ENCODE assay signal across 13 cellular contexts in the genomic region with DNA sequence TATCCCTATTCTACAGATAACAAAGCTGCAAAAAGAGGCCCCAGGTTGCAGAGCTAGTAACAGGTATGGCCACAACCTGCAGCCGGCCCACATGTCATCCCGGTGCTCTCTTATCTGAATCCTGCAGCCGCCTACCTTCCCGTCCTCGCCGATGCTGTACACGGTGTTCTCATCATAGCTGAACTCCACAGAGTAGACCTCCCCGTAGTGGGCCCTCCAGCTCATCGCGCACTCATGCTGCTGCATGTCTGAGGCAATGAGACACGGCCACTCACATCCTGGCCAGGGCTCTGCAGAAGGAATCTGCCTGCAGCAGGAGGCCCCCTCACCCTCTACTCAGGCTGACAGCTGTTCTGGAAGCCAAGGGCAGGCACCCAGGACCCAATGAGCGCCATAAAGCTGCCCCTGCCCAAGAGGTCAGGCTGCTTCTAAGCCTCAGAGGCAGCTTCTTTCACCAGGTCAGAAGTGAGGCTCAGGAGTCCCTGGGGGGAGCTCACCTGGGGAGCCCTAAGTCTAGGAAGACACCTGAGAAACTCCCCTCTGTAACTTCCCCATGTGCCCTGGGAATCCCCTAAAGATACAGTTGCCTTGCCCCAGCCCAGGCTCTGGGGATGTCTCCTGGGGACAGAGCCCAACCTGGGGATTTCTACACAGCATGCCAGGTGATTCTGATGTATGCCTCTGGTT. TPM values are rescaled to one million over a fixed set of nuclear protein-coding genes. Genes with fewer than 3 reads are reported as not detected.
DNase-seq lines count a peak whose midpoint lies in the region; ATAC-seq and TF ChIP-seq lines count a peak whose summit lies in the region.
"Had no signal": no experiment of that assay in that cellular context is flagged by ENCODE, and none has a peak within 500 bp of the region (broad histone marks: within the 10 kb centered on the region; RNA-seq: fewer than 3 reads in every experiment).

No MANE protein-coding gene starts in this region.

- no peaks in the 10 kb centered on the region for H3K4me1 ChIP-seq in lower lobe of right lung
- H3K4me1 ChIP-seq in MM.1S (ENCODE audit: low read length), result no peaks in the 10 kb centered on the region

- H3K27ac ChIP-seq in lower lobe of right lung (no peak overlapping the region), MM.1S (ENCODE audit: low read length) (no peak overlapping the region)

- H3K9ac ChIP-seq in MM.1S (ENCODE audit: low read length), result no peak overlapping the region

- H3K27me3 ChIP-seq in lower lobe of right lung (ENCODE audit: low read depth), result no peaks in the 10 kb centered on the region
- no peaks in the 10 kb centered on the region for H3K27me3 ChIP-seq in MM.1S (replicated peaks; ENCODE audit: insufficient read depth, low read length)

- H3K9me2 ChIP-seq in MM.1S (replicated peaks; ENCODE audit: insufficient read depth, low read length), result no peaks in the 10 kb centered on the region

- no peaks in the 10 kb centered on the region for H3K4me1 Mint-ChIP-seq in CD14-positive monocyte

- H3F3A ChIP-seq in MM.1S (ENCODE audit: insufficient read depth, low read length), result no peaks in the 10 kb centered on the region

- DNase-seq in CD14-positive monocyte (ENCODE audit: low spot score), result peak; percentile 35
- DNase-seq in amniotic epithelial cell (ENCODE audit: low read depth), result peak; percentile 62
- no peak for DNase-seq in NCI-H774 (lab: John Stamatoyannopoulos, UW)
- no peak for DNase-seq in lower lobe of right lung
- DNase-seq in MM.1S, result no peak
- DNase-seq: GOT3, NCI-H146 had no signal

- peak; percentile 42 for ATAC-seq in GM19025 (IDR thresholded peaks at IDR 0.05; ENCODE audit: low read depth, unreplicated experiment)
- ATAC-seq in HG02759 (IDR thresholded peaks at IDR 0.05; ENCODE audit: unreplicated experiment), result peak; percentile 59
- ATAC-seq in HG03139 (IDR thresholded peaks at IDR 0.05; ENCODE audit: unreplicated experiment), result no peak
- ATAC-seq in lower lobe of right lung, result no peak

- H4K20me1 ChIP-seq in MM.1S (ENCODE audit: insufficient read depth, low read length), result no peaks in the 10 kb centered on the region

- no peaks in the 10 kb centered on the region for H3K79me2 ChIP-seq in MM.1S (ENCODE audit: low read length)

- no peak overlapping the region for H3K4me3 ChIP-seq in lower lobe of right lung
- no peak overlapping the region for H3K4me3 ChIP-seq in MM.1S (ENCODE audit: low read length)

- no peak overlapping the region for H3K4me3 Mint-ChIP-seq in CD14-positive monocyte

- no peak overlapping the region for H2AFZ ChIP-seq in MM.1S (ENCODE audit: low read length)

- no peak overlapping the region for H3K27ac Mint-ChIP-seq in CD14-positive monocyte

- no peaks in the 10 kb centered on the region for H3K27me3 Mint-ChIP-seq in CD14-positive monocyte (ENCODE audit: low read depth in 3 of 3)

- TF ChIP-seq CTCF in CD14-positive monocyte (IDR thresholded peaks at IDR 0.05) (no peak), lower lobe of right lung (IDR thresholded peaks at IDR 0.05) (no peak), MM.1S (IDR thresholded peaks at IDR 0.05; ENCODE audit: low read length) (no peak)

- H3K36me3 ChIP-seq in lower lobe of right lung (peaks cover 100% of the 10 kb centered on the region), MM.1S (replicated peaks; ENCODE audit: insufficient read depth, low read length) (no peaks in the 10 kb centered on the region)

- H3K9me3 ChIP-seq in lower lobe of right lung, result no peaks in the 10 kb centered on the region
- no peaks in the 10 kb centered on the region for H3K9me3 ChIP-seq in MM.1S (replicated peaks; ENCODE audit: insufficient read depth, low read length)

- peaks cover 4 to 12% (median 10%) of the 10 kb centered on the region in 7 donors for H3K9me3 Mint-ChIP-seq in CD14-positive monocyte

- H3K4me2 ChIP-seq in MM.1S (ENCODE audit: low read depth, low read length), result no peak overlapping the region

- intact Hi-C loops in CD14-positive monocyte (cut with micrococcal nuclease), result no loop called here
- intact Hi-C loops in lower lobe of right lung (cut with DNase I), result no loop called here

- H3K36me3 Mint-ChIP-seq in CD14-positive monocyte, result peaks cover 98 to 100% of the 10 kb centered on the region in 2 donors

RNA-seq across cellular contexts. Expression of a gene that starts 17.9 kb away (rescaled TPM):
- polyA plus RNA-seq in CD14-positive monocyte, result 10 to 100 TPM; 40.1 to 47.4 TPM
- total RNA-seq in lower lobe of right lung, result 39.6 TPM

RNA-seq across cellular contexts. Expression of a gene that starts 22.9 kb away (rescaled TPM):
- polyA plus RNA-seq in CD14-positive monocyte, result 1 to 10 TPM; 2.5 to 3.9 TPM
- total RNA-seq in lower lobe of right lung, result 27.1 TPM

RNA-seq across cellular contexts. Expression of a gene that starts 40.6 kb away (rescaled TPM):
- 10 to 100 TPM; 10.6 to 14.7 TPM for polyA plus RNA-seq in CD14-positive monocyte
- total RNA-seq in lower lobe of right lung, result 39.3 TPM

RNA-seq across cellular contexts. Expression of a gene that starts 45.2 kb away (rescaled TPM):
- polyA plus RNA-seq in CD14-positive monocyte, result not detected
- not detected for total RNA-seq in lower lobe of right lung
- total RNA-seq: activated CD8-positive, alpha-beta memory T cell treated with anti-CD3 and anti-CD28 coated beads for 36 hours; astrocyte; T-helper 1 cell treated with Interleukin-12 subunit alpha and Interleukin-12 subunit beta and Interleukin-4 antibody, amounts not matched to agents 30 ng/mL and 1 ng/mL, for 36 hours had no signal

Comparison
In these comparisons a context has a peak if more than half of its experiments do, and no peak if none do; other contexts are left out.
1. DNase-seq: peak in CD14-positive monocyte (single experiment) and amniotic epithelial cell (single experiment); none in NCI-H774 (single experiment), lower lobe of right lung (single experiment) and MM.1S (single experiment).
2. ATAC-seq: peak in GM19025 (single experiment) and HG02759 (single experiment); none in HG03139 (single experiment) and lower lobe of right lung (0 of 2).